Comparison of ENCODE assay signal across 1 cellular context in genomic region chr2:120675460-120676130, GRCh38.
A peak's percentile ranks its signal among the peaks of the same experiment; 100 is the strongest.
TF ChIP-seq lines count a peak whose summit lies in the region.

No MANE protein-coding gene starts in this region.

TF ChIP-seq in HepG2, 621 proteins besides CTCF, POLR2A, EP300 and RAD21 (continued from another document and continues in another):
- TF ChIP-seq EZH2 (conservative IDR thresholded peaks at IDR 0.05; ENCODE audit: low read depth, low read length) = no peak
- peak; percentile 32; the same call in 1 of the 2 replicates for TF ChIP-seq ZBTB33 (CRISPR knock-in tag; IDR thresholded peaks at IDR 0.05)
- no peak for TF ChIP-seq GATA4 (IDR thresholded peaks at IDR 0.05; ENCODE audit: borderline replicate concordance, low read depth)
- TF ChIP-seq ZC3H13 (CRISPR knock-in tag; IDR thresholded peaks at IDR 0.05) = no peak
- TF ChIP-seq ARHGAP35 (CRISPR knock-in tag; IDR thresholded peaks at IDR 0.05; ENCODE audit: borderline replicate concordance) = no peak
- TF ChIP-seq ISX (CRISPR knock-in tag; conservative IDR thresholded peaks at IDR 0.05) = no peak
- no peak for TF ChIP-seq ZFP62 (CRISPR knock-in tag; IDR thresholded peaks at IDR 0.05)
- TF ChIP-seq MXD3 (CRISPR knock-in tag; IDR thresholded peaks at IDR 0.05) = 0 out of 2 replicates have a peak, but pooled peaks have one; percentile 35
- TF ChIP-seq MLXIP (CRISPR knock-in tag; IDR thresholded peaks at IDR 0.05; ENCODE audit: borderline replicate concordance) = no peak
- no peak for TF ChIP-seq MAFF (IDR thresholded peaks at IDR 0.05; ENCODE audit: low read depth, low read length)
- TF ChIP-seq ZSCAN12 (CRISPR knock-in tag; IDR thresholded peaks at IDR 0.05) = no peak
- TF ChIP-seq GZF1 (CRISPR knock-in tag; IDR thresholded peaks at IDR 0.05) = no peak
- no peak for TF ChIP-seq ZNF841 (CRISPR knock-in tag; IDR thresholded peaks at IDR 0.05; ENCODE audit: borderline replicate concordance)
- no peak for TF ChIP-seq ZSCAN31 (CRISPR knock-in tag; IDR thresholded peaks at IDR 0.05; ENCODE audit: low read depth)
- TF ChIP-seq MIER3 (CRISPR knock-in tag; IDR thresholded peaks at IDR 0.05; ENCODE audit: borderline replicate concordance) = no peak
- TF ChIP-seq HNRNPUL1 (IDR thresholded peaks at IDR 0.05; ENCODE audit: low read depth, low read length) = no peak
- TF ChIP-seq ARID5B (CRISPR knock-in tag; IDR thresholded peaks at IDR 0.05) = no peak
- no peak for TF ChIP-seq ZNF878 (CRISPR knock-in tag; IDR thresholded peaks at IDR 0.05)
- TF ChIP-seq TBP (CRISPR knock-in tag; IDR thresholded peaks at IDR 0.05) = 0 out of 2 replicates have a peak, but pooled peaks have one; percentile 39
- peak; percentile 29; the same call in 1 of the 2 replicates for TF ChIP-seq BORCS8-MEF2B (CRISPR knock-in tag; IDR thresholded peaks at IDR 0.05)
- TF ChIP-seq ZNF383 (CRISPR knock-in tag; IDR thresholded peaks at IDR 0.05; ENCODE audit: borderline replicate concordance) = no peak
- TF ChIP-seq E2F1 (CRISPR knock-in tag; IDR thresholded peaks at IDR 0.05) = no peak
- peak; percentile 50; the same call in 1 of the 2 replicates for TF ChIP-seq KDM5B (CRISPR knock-in tag; IDR thresholded peaks at IDR 0.05; ENCODE audit: borderline replicate concordance)
- no peak for TF ChIP-seq MTA3 (CRISPR knock-in tag; IDR thresholded peaks at IDR 0.05)
- TF ChIP-seq ARID4A (CRISPR knock-in tag; IDR thresholded peaks at IDR 0.05; ENCODE audit: borderline replicate concordance) = no peak
- TF ChIP-seq ZFP36L2 (CRISPR knock-in tag; IDR thresholded peaks at IDR 0.05) = no peak
- no peak for TF ChIP-seq ZNF331 (CRISPR knock-in tag; IDR thresholded peaks at IDR 0.05)
- no peak for TF ChIP-seq ZNF280B (CRISPR knock-in tag; IDR thresholded peaks at IDR 0.05; ENCODE audit: borderline replicate concordance)
- TF ChIP-seq ZNF414 (CRISPR knock-in tag; IDR thresholded peaks at IDR 0.05) = no peak
- TF ChIP-seq ZSCAN22 (CRISPR knock-in tag; IDR thresholded peaks at IDR 0.05) = no peak
- no peak for TF ChIP-seq ZSCAN9 (CRISPR knock-in tag; IDR thresholded peaks at IDR 0.05; ENCODE audit: borderline replicate concordance)
